ENCODE assay signal across 12 cellular contexts in the genomic region with DNA sequence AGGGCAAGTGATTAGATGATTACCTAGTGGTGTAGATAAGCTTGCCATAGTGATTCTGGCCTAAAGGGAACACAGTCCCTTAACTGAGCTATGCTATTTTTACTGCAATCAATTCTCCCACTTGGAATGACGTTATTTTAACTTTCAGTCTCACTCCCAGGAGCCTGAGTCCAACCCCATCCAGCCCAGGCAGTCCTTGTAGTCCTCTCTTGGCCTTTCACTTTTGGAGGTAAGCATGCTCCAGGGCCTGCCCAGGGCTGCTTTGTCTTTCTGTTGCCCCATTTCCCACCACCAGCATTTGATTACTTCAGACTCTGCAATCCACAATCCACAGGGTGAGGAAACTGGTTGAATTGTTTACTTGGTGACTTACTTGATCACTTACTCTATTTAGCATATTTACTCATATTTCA.
DNase-seq lines count a peak whose midpoint lies in the region; ATAC-seq and TF ChIP-seq lines count a peak whose summit lies in the region.
"Had no signal": no experiment of that assay in that cellular context is flagged by ENCODE, and none has a peak within 500 bp of the region (broad histone marks: within the 10 kb centered on the region; RNA-seq: fewer than 3 reads in every experiment).

No MANE protein-coding gene starts in this region.

- H3K4me1 ChIP-seq in adipocyte (ENCODE audit: control insufficient read depth, insufficient read depth, low read length) (peaks cover 38% of the 10 kb centered on the region), psoas muscle (peaks cover 6% of the 10 kb centered on the region), SJCRH30 (peaks cover 3% of the 10 kb centered on the region; the same call in 1 of the 2 replicates)

- peak; percentile 1 for DNase-seq in HFFc6
- DNase-seq in adipocyte (ENCODE audit: low read depth) = peak; percentile 62
- no peak for DNase-seq in left cardiac atrium
- DNase-seq in psoas muscle = no peak
- no peak for DNase-seq in SJCRH30
- DNase-seq in NCI-H748 (lab: John Stamatoyannopoulos, UW; ENCODE audit: unreplicated experiment) = no peak
- DNase-seq in NCI-H510A treated with DMSO at 0.1 percent for 48 hours (lab: John Stamatoyannopoulos, UW) = no peak
- DNase-seq: activated CD4-positive, alpha-beta T cell treated with anti-CD3 and anti-CD28 coated beads, Interleukin-2, amount 10 ng/mL, durations not matched to agents 24 days and 14 days; activated gamma-delta T cell treated with Interleukin-2 at 50 U/mL for 16 hours; NCI-H69 had no signal

- ATAC-seq in left cardiac atrium (peak; percentile 2 to 25), psoas muscle (peak in 3 of 4 donors; percentile 19 to 35 (median 27)), HG02678 (IDR thresholded peaks at IDR 0.05; ENCODE audit: unreplicated experiment) (no peak)

- H3K27ac ChIP-seq in psoas muscle = no peak overlapping the region
- no peak overlapping the region for H3K27ac ChIP-seq in SJCRH30
- H3K27ac ChIP-seq: suprapubic skin had no signal

- H3K9me3 ChIP-seq in adipocyte (ENCODE audit: control insufficient read depth, low read length) = no peaks in the 10 kb centered on the region
- no peaks in the 10 kb centered on the region for H3K9me3 ChIP-seq in psoas muscle
- H3K9me3 ChIP-seq in SJCRH30 (replicated peaks) = no peaks in the 10 kb centered on the region
- H3K9me3 ChIP-seq: suprapubic skin had no signal

- no peak overlapping the region for H3K4me3 Mint-ChIP-seq in HFFc6
- H3K4me3 Mint-ChIP-seq: activated CD4-positive, alpha-beta T cell treated with anti-CD3 and anti-CD28 coated beads, Interleukin-2, amount 10 ng/mL, durations not matched to agents 24 days and 14 days had no signal

- H3K36me3 ChIP-seq in adipocyte (ENCODE audit: control insufficient read depth, insufficient read depth, low read length, severe bottlenecking) (no peaks in the 10 kb centered on the region), psoas muscle (ENCODE audit: insufficient read depth in 1 of 2, low read depth in 1 of 2) (no peaks in the 10 kb centered on the region), SJCRH30 (no peaks in the 10 kb centered on the region)
- H3K36me3 ChIP-seq: suprapubic skin had no signal

- H3K36me3 Mint-ChIP-seq in HFFc6 (ENCODE audit: low read depth) = no peaks in the 10 kb centered on the region

- H3K4me3 ChIP-seq in adipocyte (ENCODE audit: low read length) (peak overlapping the region; percentile 4), psoas muscle (no peak overlapping the region), SJCRH30 (no peak overlapping the region)
- H3K4me3 ChIP-seq: suprapubic skin had no signal

- H3K27me3 Mint-ChIP-seq in HFFc6 (ENCODE audit: insufficient read depth) = no peaks in the 10 kb centered on the region; the same call in 1 of the 2 replicates
- H3K27me3 Mint-ChIP-seq: activated CD4-positive, alpha-beta T cell treated with anti-CD3 and anti-CD28 coated beads, Interleukin-2, amount 10 ng/mL, durations not matched to agents 24 days and 14 days had no signal

- peaks cover 66% of the 10 kb centered on the region for H3K4me1 Mint-ChIP-seq in HFFc6 (ENCODE audit: low read depth)
- H3K4me1 Mint-ChIP-seq: activated CD4-positive, alpha-beta T cell treated with anti-CD3 and anti-CD28 coated beads, Interleukin-2, amount 10 ng/mL, durations not matched to agents 24 days and 14 days had no signal

- 38 to 63% (median 48%) methylated on average over 1 of the region's 1 CpG for WGBS in psoas muscle, 3 donors

- TF ChIP-seq CTCF in HFFc6 (IDR thresholded peaks at IDR 0.05) (no peak), psoas muscle (IDR thresholded peaks at IDR 0.05) (no peak)

- H3K9ac ChIP-seq in adipocyte (ENCODE audit: low read length) = peak overlapping the region; percentile 39

- H3K27ac Mint-ChIP-seq in HFFc6 = no peak overlapping the region; the same call in 1 of the 2 replicates
- H3K27ac Mint-ChIP-seq: activated CD4-positive, alpha-beta T cell treated with anti-CD3 and anti-CD28 coated beads, Interleukin-2, amount 10 ng/mL, durations not matched to agents 24 days and 14 days had no signal

- intact Hi-C loops in left cardiac atrium (cut with DNase I) = no loop called here
- intact Hi-C loops in psoas muscle (cut with DNase I) = no loop called here

- no peaks in the 10 kb centered on the region for H3K27me3 ChIP-seq in adipocyte (replicated peaks; ENCODE audit: control insufficient read depth, insufficient read depth, low read length)
- no peaks in the 10 kb centered on the region for H3K27me3 ChIP-seq in psoas muscle (ENCODE audit: insufficient read depth in 3 of 3, low read length in 2 of 3)
- no peaks in the 10 kb centered on the region for H3K27me3 ChIP-seq in SJCRH30
- H3K27me3 ChIP-seq: suprapubic skin had no signal

- H3K9me3 Mint-ChIP-seq in HFFc6 = no peaks in the 10 kb centered on the region
- H3K9me3 Mint-ChIP-seq: activated CD4-positive, alpha-beta T cell treated with anti-CD3 and anti-CD28 coated beads, Interleukin-2, amount 10 ng/mL, durations not matched to agents 24 days and 14 days had no signal

Comparison
In these comparisons a context has a peak if more than half of its experiments do, and no peak if none do; other contexts are left out.
1. DNase-seq: peak in HFFc6 (single experiment) and adipocyte (single experiment); none in left cardiac atrium (single experiment), psoas muscle (0 of 2), SJCRH30 (0 of 2), NCI-H748 (single experiment) and NCI-H510A treated with DMSO at 0.1 percent for 48 hours (single experiment).